ENCODE assay signal across 29 cellular contexts in genomic region chr5:61677220-61677619, GRCh38.
DNase-seq lines count a peak whose midpoint lies in the region; ATAC-seq, FAIRE-seq and TF ChIP-seq lines count a peak whose summit lies in the region.
"Had no signal": no experiment of that assay in that cellular context is flagged by ENCODE, and none has a peak within 500 bp of the region (broad histone marks: within the 10 kb centered on the region; RNA-seq: fewer than 3 reads in every experiment).

No MANE protein-coding gene starts in this region.

- no peak overlapping the region for H3K4me3 ChIP-seq in HepG2 (replicated peaks in 1 of 3; ENCODE audit: insufficient read depth in 1 of 3, low read depth in 2 of 3, low read length in 3 of 3)
- no peak overlapping the region for H3K4me3 ChIP-seq in right lobe of liver
- no peak overlapping the region for H3K4me3 ChIP-seq in IMR-90 (ENCODE audit: insufficient read depth, low read depth, low read length)
- H3K4me3 ChIP-seq in K562 = no peak overlapping the region
- no peak overlapping the region for H3K4me3 ChIP-seq in neural progenitor cell
- no peak overlapping the region for H3K4me3 ChIP-seq in SK-N-SH (ENCODE audit: low read depth in 2 of 2, low read length in 1 of 2)
- H3K4me3 ChIP-seq: BLaER1, GM12878 had no signal

- H4K5ac ChIP-seq in IMR-90 (ENCODE audit: low read depth, low read length) = no peak overlapping the region

- H3K9me3 Mint-ChIP-seq in neural progenitor cell = peaks cover 5% of the 10 kb centered on the region
- H3K9me3 Mint-ChIP-seq: CD14-positive monocyte; CD4-positive, alpha-beta memory T cell; CD8-positive, alpha-beta memory T cell had no signal

- H4K8ac ChIP-seq in IMR-90 (ENCODE audit: low read depth in 2 of 2, low read length in 2 of 2) = no peak overlapping the region

- peaks cover 6% of the 10 kb centered on the region for H3K27me3 Mint-ChIP-seq in neural progenitor cell (ENCODE audit: insufficient read depth, low read depth)

- H3F3A ChIP-seq in neural progenitor cell (ENCODE audit: low read depth) = peaks cover 8% of the 10 kb centered on the region
- H3F3A ChIP-seq in SK-N-SH (replicated peaks; ENCODE audit: insufficient read depth) = no peaks in the 10 kb centered on the region

- H3K4me2 ChIP-seq in HepG2 (ENCODE audit: low read depth, low read length) (no peak overlapping the region), IMR-90 (ENCODE audit: low read depth, low read length) (no peak overlapping the region), K562 (ENCODE audit: insufficient read depth, low read length) (no peak overlapping the region), neural progenitor cell (no peak overlapping the region), SK-N-SH (no peak overlapping the region)

- TF ChIP-seq CTCF in HepG2 (CRISPR knock-in tag; IDR thresholded peaks at IDR 0.05) = no peak
- TF ChIP-seq CTCF in right lobe of liver (IDR thresholded peaks at IDR 0.05) = no peak
- no peak for TF ChIP-seq CTCF in IMR-90 (conservative IDR thresholded peaks at IDR 0.05; ENCODE audit: low read depth, low read length)
- TF ChIP-seq CTCF in K562 (IDR thresholded peaks at IDR 0.05 in 2 of 3, conservative IDR thresholded peaks at IDR 0.05 in 1 of 3; ENCODE audit: insufficient read depth in 2 of 3, low read depth in 1 of 3, low read length in 3 of 3) = no peak
- TF ChIP-seq CTCF in neural progenitor cell (IDR thresholded peaks at IDR 0.05) = no peak
- TF ChIP-seq CTCF in SK-N-SH (IDR thresholded peaks at IDR 0.05) = no peak

- no TSS peak for BruUV-seq in HepG2 (replicated peaks; lab: Mats Ljungman, UMichigan)
- no TSS peak for BruUV-seq in IMR-90 (replicated peaks; lab: Mats Ljungman, UMichigan)
- BruUV-seq in K562 (replicated peaks; lab: Mats Ljungman, UMichigan) = no TSS peak

- no peak overlapping the region for H4K91ac ChIP-seq in IMR-90 (ENCODE audit: insufficient read depth, low read depth, low read length)

- H3K27ac ChIP-seq in HepG2 (ENCODE audit: extremely low read length, insufficient read depth, low read length) (no peak overlapping the region), right lobe of liver (no peak overlapping the region), IMR-90 (ENCODE audit: insufficient read depth, low read length) (no peak overlapping the region), K562 (ENCODE audit: extremely low read depth, low read depth, low read length) (no peak overlapping the region), neural progenitor cell (no peak overlapping the region), SK-N-SH (ENCODE audit: low read depth in 2 of 2, low read length in 1 of 2) (no peak overlapping the region)
- H3K27ac ChIP-seq: 22Rv1, BLaER1 had no signal

- TF ChIP-seq POLR2A in HepG2 (IDR thresholded peaks at IDR 0.05; ENCODE audit: insufficient read depth in 1 of 2, low read depth in 2 of 2, low read length in 2 of 2) (no peak), right lobe of liver (IDR thresholded peaks at IDR 0.05) (no peak), IMR-90 (IDR thresholded peaks at IDR 0.05; ENCODE audit: low read depth, low read length) (no peak), K562 (conservative IDR thresholded peaks at IDR 0.05) (no peak)

- no peaks in the 10 kb centered on the region for H3K9me2 ChIP-seq in SK-N-SH

- no peak for FAIRE-seq in HepG2 (lab: Jason Lieb, UNC)
- FAIRE-seq in K562 (lab: Jason Lieb, UNC) = no peak
- FAIRE-seq: GM12878, GM12892, GM18507, GM19239 had no signal

- no peak overlapping the region for H2BK120ac ChIP-seq in IMR-90 (ENCODE audit: low read depth, low read length)

- in situ Hi-C loops in HepG2 (cut with HindIII; ENCODE audit: extremely low pct_ligation_motif_present, low pct_unique_long_range_greater_than_20kb) (no loop called here), IMR-90 (cut with MboI; ENCODE audit: low sequenced_read_pairs) (no loop called here), K562 (cut with MboI) (no loop called here)

- H2AK5ac ChIP-seq in IMR-90 (ENCODE audit: low read depth, low read length) = no peak overlapping the region

- dilution Hi-C loops in IMR-90 (cut with HindIII; ENCODE audit: low sequenced_read_pairs, unreplicated experiment) = no loop called here

- no peak overlapping the region for H3K9ac ChIP-seq in HepG2 (ENCODE audit: insufficient read depth, low read depth, low read length)
- no peak overlapping the region for H3K9ac ChIP-seq in IMR-90 (ENCODE audit: low read depth, low read length)
- H3K9ac ChIP-seq in K562 (ENCODE audit: insufficient read depth in 1 of 2, low read depth in 2 of 2, low read length in 2 of 2) = no peak overlapping the region
- H3K9ac ChIP-seq in neural progenitor cell = no peak overlapping the region
- no peak overlapping the region for H3K9ac ChIP-seq in SK-N-SH
- H3K9ac ChIP-seq: BLaER1 had no signal

- TF ChIP-seq EP300 in HepG2 (IDR thresholded peaks at IDR 0.05; ENCODE audit: low read depth in 2 of 2, low read length in 2 of 2) = no peak
- no peak for TF ChIP-seq EP300 in HepG2 (CRISPR knock-in tag; IDR thresholded peaks at IDR 0.05; ENCODE audit: borderline replicate concordance)
- TF ChIP-seq EP300 in K562 (IDR thresholded peaks at IDR 0.05; ENCODE audit: low read length) = no peak
- TF ChIP-seq EP300 in SK-N-SH (IDR thresholded peaks at IDR 0.05; ENCODE audit: borderline replicate concordance in 1 of 2, low read depth in 1 of 2, low read length in 1 of 2) = no peak

- no peak overlapping the region for H2AK9ac ChIP-seq in IMR-90 (replicated peaks; ENCODE audit: low read depth, low read length, poor library complexity)

- H3K4me3 Mint-ChIP-seq in neural progenitor cell = no peak overlapping the region
- H3K4me3 Mint-ChIP-seq: CD4-positive, alpha-beta memory T cell; CD4-positive, CD25-positive, alpha-beta regulatory T cell; CD8-positive, alpha-beta memory T cell had no signal

- H3K27me3 ChIP-seq in HepG2 (ENCODE audit: control insufficient read depth in 1 of 2, insufficient read depth in 2 of 2, low read length in 2 of 2) (peaks cover 0 to 16% of the 10 kb centered on the region in 2 experiments; a peak in 2 of 5 replicates), right lobe of liver (no peaks in the 10 kb centered on the region), IMR-90 (ENCODE audit: control insufficient read depth, insufficient read depth, low read length) (peaks cover 19% of the 10 kb centered on the region), K562 (ENCODE audit: control insufficient read depth in 2 of 2, insufficient read depth in 2 of 2, low read length in 2 of 2) (peaks cover 0 to 8% of the 10 kb centered on the region in 2 experiments; a peak in 1 of 5 replicates), neural progenitor cell (no peaks in the 10 kb centered on the region), SK-N-SH (ENCODE audit: insufficient read depth) (no peaks in the 10 kb centered on the region)
- H3K27me3 ChIP-seq: BE2C, BLaER1 had no signal

- no peak overlapping the region for H3K56ac ChIP-seq in IMR-90 (ENCODE audit: extremely low read depth, insufficient read depth, low read length)

- WGBS in HepG2 (ENCODE audit: low lambda C conversion rate) = 0% methylated on average over 1 of the region's 2 CpGs
- WGBS in right lobe of liver (ENCODE audit: insufficient coverage, low coverage, low lambda C conversion rate, missing lambda C conversion rate) = 65% methylated on average over 2 of the region's 2 CpGs
- WGBS in IMR-90 (ENCODE audit: extremely low coverage in 2 of 2, insufficient read length in 1 of 2), 2 experiments = no CpG with 5 or more reads among the region's 2 CpGs
- WGBS in K562 (ENCODE audit: insufficient coverage, low coverage, missing lambda C conversion rate) = 0% methylated on average over 2 of the region's 2 CpGs
- 38% methylated on average over 2 of the region's 2 CpGs for WGBS in SK-N-SH (ENCODE audit: low lambda C conversion rate)

- peak overlapping the region; percentile 58 for H3K27ac Mint-ChIP-seq in neural progenitor cell
- H3K27ac Mint-ChIP-seq: CD14-positive monocyte; CD4-positive, alpha-beta memory T cell; CD4-positive, CD25-positive, alpha-beta regulatory T cell; CD8-positive, alpha-beta memory T cell had no signal

- H3K9me1 ChIP-seq in IMR-90 (ENCODE audit: insufficient read depth, low read length) = no peaks in the 10 kb centered on the region
- no peaks in the 10 kb centered on the region for H3K9me1 ChIP-seq in K562 (ENCODE audit: control insufficient read depth, insufficient read depth, low read length)

- no peak for DNase-seq in HepG2 (ENCODE audit: low spot score)
- DNase-seq in right lobe of liver = no peak
- DNase-seq in IMR-90 = no peak
- no peak for DNase-seq in K562 (ENCODE audit: extremely low read depth in 1 of 4, low spot score in 3 of 4)
- no peak for DNase-seq in neural progenitor cell (ENCODE audit: low spot score)
- DNase-seq in SK-N-SH = no peak
- DNase-seq in NCI-H2171 (lab: John Stamatoyannopoulos, UW) = no peak
- no peak for DNase-seq in stimulated activated CD4-positive, alpha-beta T cell treated with anti-CD3 and anti-CD28 coated beads, Interleukin-4, amount 100 ng/mL, for 1 hour
- DNase-seq: ACHN; BE2C; C1 segment of cervical spinal cord; CD4-positive, alpha-beta memory T cell; CD4-positive, CD25-positive, alpha-beta regulatory T cell; CD8-positive, alpha-beta memory T cell; COR-L47; DMS 273 treated with DMSO at 0.1 percent for 48 hours; DMS153; DMS53; DMS79; DND-41; EL; GDM1 had no signal

- intact Hi-C loops in HepG2 (cut with micrococcal nuclease; ENCODE audit: unreplicated experiment) (no loop called here), right lobe of liver (cut with DNase I) (no loop called here), IMR-90 (cut with micrococcal nuclease) (no loop called here), K562 (cut with micrococcal nuclease) (no loop called here)

- no peaks in the 10 kb centered on the region for H3K79me1 ChIP-seq in IMR-90 (ENCODE audit: low read depth in 1 of 2, low read length in 2 of 2)

- no peaks in the 10 kb centered on the region for H3K79me2 ChIP-seq in HepG2 (ENCODE audit: insufficient read depth, low read length)
- H3K79me2 ChIP-seq in K562 (ENCODE audit: control insufficient read depth, insufficient read depth, low read length) = no peaks in the 10 kb centered on the region
- H3K79me2 ChIP-seq in neural progenitor cell (ENCODE audit: low read depth) = no peaks in the 10 kb centered on the region
- no peaks in the 10 kb centered on the region for H3K79me2 ChIP-seq in SK-N-SH (ENCODE audit: insufficient read depth)

- TF ChIP-seq RAD21 in HepG2 (CRISPR knock-in tag; IDR thresholded peaks at IDR 0.05) = no peak
- no peak for TF ChIP-seq RAD21 in IMR-90 (IDR thresholded peaks at IDR 0.05; ENCODE audit: low read length)
- TF ChIP-seq RAD21 in K562 (CRISPR knock-in tag; conservative IDR thresholded peaks at IDR 0.05 in 1 of 2, IDR thresholded peaks at IDR 0.05 in 1 of 2) = no peak
- no peak for TF ChIP-seq RAD21 in SK-N-SH (IDR thresholded peaks at IDR 0.05; ENCODE audit: low read length)

- H2BK15ac ChIP-seq in IMR-90 (ENCODE audit: low read depth, low read length) = no peak overlapping the region

- H3K18ac ChIP-seq in IMR-90 (ENCODE audit: low read depth, low read length) = no peak overlapping the region

- H3K36me3 Mint-ChIP-seq in neural progenitor cell = peaks cover 2% of the 10 kb centered on the region
- H3K36me3 Mint-ChIP-seq: CD14-positive monocyte; CD4-positive, alpha-beta memory T cell; CD4-positive, CD25-positive, alpha-beta regulatory T cell; CD8-positive, alpha-beta memory T cell had no signal

- no peak overlapping the region for H2BK5ac ChIP-seq in IMR-90 (ENCODE audit: low read depth, low read length, poor library complexity, severe bottlenecking)

- no peaks in the 10 kb centered on the region for H3K36me3 ChIP-seq in HepG2 (replicated peaks in 1 of 2; ENCODE audit: control insufficient read depth in 1 of 2, insufficient read depth in 2 of 2, low read length in 2 of 2)
- no peaks in the 10 kb centered on the region for H3K36me3 ChIP-seq in right lobe of liver
- H3K36me3 ChIP-seq in IMR-90 (ENCODE audit: control insufficient read depth, insufficient read depth, low read length) = no peaks in the 10 kb centered on the region
- H3K36me3 ChIP-seq in K562 (ENCODE audit: control insufficient read depth, insufficient read depth, low read length) = no peaks in the 10 kb centered on the region
- no peaks in the 10 kb centered on the region for H3K36me3 ChIP-seq in neural progenitor cell
- no peaks in the 10 kb centered on the region for H3K36me3 ChIP-seq in SK-N-SH (replicated peaks in 1 of 2; ENCODE audit: control insufficient read depth in 1 of 2, insufficient read depth in 2 of 2, low read length in 1 of 2)
- H3K36me3 ChIP-seq: BE2C, BLaER1 had no signal

- H3K4me1 Mint-ChIP-seq in neural progenitor cell = peaks cover 40% of the 10 kb centered on the region
- H3K4me1 Mint-ChIP-seq: CD4-positive, alpha-beta memory T cell; CD4-positive, CD25-positive, alpha-beta regulatory T cell; CD8-positive, alpha-beta memory T cell had no signal

- no peaks in the 10 kb centered on the region for H3K9me3 ChIP-seq in HepG2 (ENCODE audit: low read length)
- H3K9me3 ChIP-seq in right lobe of liver = no peaks in the 10 kb centered on the region
- H3K9me3 ChIP-seq in IMR-90 (ENCODE audit: control insufficient read depth, insufficient read depth, low read length) = no peaks in the 10 kb centered on the region
- no peaks in the 10 kb centered on the region for H3K9me3 ChIP-seq in K562 (replicated peaks; ENCODE audit: control insufficient read depth, insufficient read depth, low read depth, low read length)
- no peaks in the 10 kb centered on the region for H3K9me3 ChIP-seq in neural progenitor cell (ENCODE audit: low read depth)
- H3K9me3 ChIP-seq in SK-N-SH = no peaks in the 10 kb centered on the region
- H3K9me3 ChIP-seq: BE2C, BLaER1 had no signal

- no peak overlapping the region for H3K4ac ChIP-seq in IMR-90 (ENCODE audit: low read depth, low read length)

- CTCF ChIA-PET in HepG2 (lab: Yijun Ruan, JAX; ENCODE audit: low intra/inter-chr PET ratio, low total read pairs) = no interaction called here
- CTCF ChIA-PET in IMR-90 (lab: Yijun Ruan, JAX) = interaction anchor here (0.6 kb wide), 1 partner anchor 406 kb away, joined by 3 read pairs; no protein-coding TSS in a partner anchor
- CTCF ChIA-PET in K562 (lab: Yijun Ruan, JAX; ENCODE audit: low intra/inter-chr PET ratio) = no interaction called here
- CTCF ChIA-PET in SK-N-SH (lab: Yijun Ruan, JAX) = no interaction called here

- ATAC-seq in HepG2 (no peak), right lobe of liver (no peak), IMR-90 (ENCODE audit: low read depth) (no peak), K562 (no peak)
- ATAC-seq: GM12878 had no signal

- no peaks in the 10 kb centered on the region for H3K4me1 ChIP-seq in HepG2 (ENCODE audit: insufficient read depth, low read length)
- no peaks in the 10 kb centered on the region for H3K4me1 ChIP-seq in right lobe of liver
- H3K4me1 ChIP-seq in IMR-90 (ENCODE audit: control insufficient read depth, insufficient read depth, low read length) = no peaks in the 10 kb centered on the region
- no peaks in the 10 kb centered on the region for H3K4me1 ChIP-seq in K562 (replicated peaks in 1 of 2; ENCODE audit: control insufficient read depth in 2 of 2, insufficient read depth in 2 of 2, low read length in 2 of 2)
- peaks cover 26% of the 10 kb centered on the region for H3K4me1 ChIP-seq in neural progenitor cell
- no peaks in the 10 kb centered on the region; a peak in 1 of 4 replicates for H3K4me1 ChIP-seq in SK-N-SH (ENCODE audit: control insufficient read depth in 1 of 2, insufficient read depth in 2 of 2, low read depth in 1 of 2, low read length in 1 of 2)
- H3K4me1 ChIP-seq: BE2C had no signal

- H2AFZ ChIP-seq in HepG2 (ENCODE audit: low read length) (no peak overlapping the region), IMR-90 (replicated peaks; ENCODE audit: low read length, poor library complexity) (no peak overlapping the region), K562 (ENCODE audit: low read depth, low read length) (no peak overlapping the region), neural progenitor cell (replicated peaks) (no peak overlapping the region), SK-N-SH (ENCODE audit: low read depth) (no peak overlapping the region)

- H3K23ac ChIP-seq in IMR-90 (ENCODE audit: low read depth, low read length) = no peak overlapping the region

- H3K14ac ChIP-seq in IMR-90 (replicated peaks; ENCODE audit: low read depth, low read length) = no peak overlapping the region

- no peak overlapping the region for H2BK20ac ChIP-seq in IMR-90 (ENCODE audit: low read depth, low read length)

- H4K20me1 ChIP-seq in HepG2 (ENCODE audit: insufficient read depth, low read length) (no peaks in the 10 kb centered on the region), IMR-90 (ENCODE audit: insufficient read depth, low read length) (no peaks in the 10 kb centered on the region), K562 (replicated peaks; ENCODE audit: control insufficient read depth, insufficient read depth, low read length) (no peaks in the 10 kb centered on the region), neural progenitor cell (ENCODE audit: low read depth) (no peaks in the 10 kb centered on the region), SK-N-SH (ENCODE audit: insufficient read depth) (no peaks in the 10 kb centered on the region)
- H4K20me1 ChIP-seq: BLaER1 had no signal

- POLR2A ChIA-PET in HepG2 (lab: Yijun Ruan, JAX) = no interaction called here
- POLR2A ChIA-PET in IMR-90 (lab: Charles Lee; ENCODE audit: unreplicated experiment) = no interaction called here
- POLR2A ChIA-PET in K562 (lab: Yijun Ruan, JAX) = interaction anchor here (0.6 to 0.7 kb wide), 2 partner anchors 40 to 1296 kb away, joined by 3 to 4 read pairs; no protein-coding TSS in a partner anchor
- POLR2A ChIA-PET in SK-N-SH (lab: Yijun Ruan, JAX) = no interaction called here

Comparison
In these comparisons a context has a peak if more than half of its experiments do, and no peak if none do; other contexts are left out.
1. Of the 241 proteins assayed by ChIP-seq in both HepG2 and K562: peak only in HepG2: MAFK; only in K562: MAFG; in both: MAFF; in neither: 238.